8 cellular contexts compared by ENCODE assay signal in the genomic region with DNA sequence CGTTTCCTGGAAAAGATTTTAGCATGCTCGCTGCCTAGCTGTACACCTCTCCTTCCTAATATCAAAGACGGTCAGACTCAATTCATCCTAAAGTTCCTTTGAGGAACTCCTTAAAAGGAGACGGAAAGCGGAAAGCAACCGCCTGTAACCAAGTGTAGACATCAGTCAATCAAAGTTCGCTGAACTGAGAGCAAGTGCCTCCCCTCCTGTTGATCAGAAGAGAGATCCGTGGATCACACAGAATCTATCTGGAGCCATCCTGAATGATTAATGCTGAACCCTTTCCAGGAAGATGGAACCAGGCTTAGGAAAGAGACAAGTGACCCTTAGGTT. TPM values are rescaled to one million over a fixed set of nuclear protein-coding genes. Genes with fewer than 3 reads are reported as not detected.
DNase-seq lines count a peak whose midpoint lies in the region; ATAC-seq and TF ChIP-seq lines count a peak whose summit lies in the region.

No MANE protein-coding gene starts in this region.

- H3K4me3 ChIP-seq in GM12875 (ENCODE audit: low read depth, low read length) (peak overlapping the region; percentile 67), choroid plexus epithelial cell (ENCODE audit: low read depth, low read length) (peak overlapping the region; percentile 98), lower lobe of right lung (peak overlapping the region; percentile 83), tibial artery (peak overlapping the region; percentile 75 to 91)

- H3K27me3 ChIP-seq in lower lobe of right lung (ENCODE audit: low read depth) = no peaks in the 10 kb centered on the region
- H3K27me3 ChIP-seq in tibial artery = no peaks in the 10 kb centered on the region

- H3K36me3 ChIP-seq in lower lobe of right lung (peaks cover 3% of the 10 kb centered on the region), tibial artery (no peaks in the 10 kb centered on the region)

- peaks cover 31% of the 10 kb centered on the region for H3K4me1 ChIP-seq in lower lobe of right lung
- peaks cover 0 to 19% (median 12%) of the 10 kb centered on the region in 4 donors for H3K4me1 ChIP-seq in tibial artery

- ATAC-seq in HG02610 (IDR thresholded peaks at IDR 0.05; ENCODE audit: unreplicated experiment) (peak; percentile 45), lower lobe of right lung (peak; percentile 21 to 37)

- H3K27ac ChIP-seq in lower lobe of right lung = peak overlapping the region; percentile 92
- peak overlapping the region; percentile 94 for H3K27ac ChIP-seq in tibial artery

- DNase-seq in RKO (ENCODE audit: low spot score) (peak; percentile 76), choroid plexus epithelial cell (ENCODE audit: low read depth) (peak; percentile 17), lower lobe of right lung (no peak), tibial artery (no peak), A172 (ENCODE audit: low spot score) (no peak), NOMO-1 treated with dmso at 0.1 percent for 144 hours (lab: John Stamatoyannopoulos, UW; ENCODE audit: unreplicated experiment) (no peak)

- intact Hi-C loops in lower lobe of right lung (cut with DNase I) = no loop called here
- intact Hi-C loops in tibial artery (cut with DNase I; ENCODE audit: low total_unique reads) = loop anchor here (1.0 to 5.0 kb wide), 3 partner anchors 49 to 269 kb away; a partner anchor contains a TSS

- TF ChIP-seq CTCF in GM12875 (IDR thresholded peaks at IDR 0.05; ENCODE audit: borderline replicate concordance, insufficient read depth, low read depth, low read length) (no peak), choroid plexus epithelial cell (conservative IDR thresholded peaks at IDR 0.05; ENCODE audit: low read depth, low read length) (no peak), lower lobe of right lung (IDR thresholded peaks at IDR 0.05) (no peak), tibial artery (IDR thresholded peaks at IDR 0.05) (no peak)

- H3K9me3 ChIP-seq in lower lobe of right lung = no peaks in the 10 kb centered on the region
- H3K9me3 ChIP-seq in tibial artery = no peaks in the 10 kb centered on the region

RNA-seq across cellular contexts. Expression of a gene that starts 0.5 kb away (rescaled TPM):
- 53.6 TPM for total RNA-seq in lower lobe of right lung
- total RNA-seq in A172 (2014; rRNA removed; shearing (Covaris generic)) = 4.8 and 9.0 TPM in 2 replicates

RNA-seq across cellular contexts. Expression of a gene that starts 22.2 kb away (rescaled TPM):
- total RNA-seq in lower lobe of right lung = 0.47 TPM
- not detected in 2 replicates for total RNA-seq in A172 (2014; rRNA removed; shearing (Covaris generic))

RNA-seq across cellular contexts. Expression of a gene that starts 40.9 kb away (rescaled TPM):
- total RNA-seq in lower lobe of right lung = 32.6 TPM
- 33.2 and 54.4 TPM in 2 replicates for total RNA-seq in A172 (2014; rRNA removed; shearing (Covaris generic))

RNA-seq across cellular contexts. Expression of a gene that starts 41.3 kb away (rescaled TPM):
- total RNA-seq in lower lobe of right lung = 103 TPM
- 96.7 and 99.1 TPM in 2 replicates for total RNA-seq in A172 (2014; rRNA removed; shearing (Covaris generic))

RNA-seq across cellular contexts. Expression of a gene that starts 47.5 kb away (rescaled TPM):
- 37.7 TPM for total RNA-seq in lower lobe of right lung
- 13.5 and 18.7 TPM in 2 replicates for total RNA-seq in A172 (2014; rRNA removed; shearing (Covaris generic))

Comparison
In these comparisons a context has a peak if more than half of its experiments do, and no peak if none do; other contexts are left out.
1. DNase-seq: peak in RKO (single experiment) and choroid plexus epithelial cell (single experiment); none in lower lobe of right lung (single experiment), tibial artery (0 of 2), A172 (single experiment) and NOMO-1 treated with dmso at 0.1 percent for 144 hours (single experiment).
2. Peak in every context shown above with its lines, with median percentiles within 50 percentile points of each other: H3K4me3 ChIP-seq.